ENCODE assay signal across 1 cellular context in the genomic region with DNA sequence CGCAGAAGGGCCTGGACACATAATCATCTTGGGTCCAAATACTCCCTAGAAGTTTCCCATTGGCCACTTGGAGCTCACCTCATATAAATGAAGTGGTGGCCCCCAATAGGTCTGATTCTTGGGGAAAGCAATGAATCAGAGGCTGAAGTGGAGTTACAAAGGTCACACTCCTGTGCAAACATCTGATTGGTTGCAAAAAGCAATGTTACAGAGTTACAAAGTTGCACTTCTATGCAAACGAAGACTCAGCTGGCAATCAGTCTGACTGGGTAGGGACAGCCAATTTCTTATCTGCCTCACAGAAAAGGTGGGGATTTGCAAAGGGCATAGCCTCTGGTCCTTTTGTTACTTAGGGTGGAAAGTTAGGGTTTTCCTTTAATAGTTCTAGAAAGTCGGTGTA.
TF ChIP-seq lines count a peak whose summit lies in the region.

No MANE protein-coding gene starts in this region.

TF ChIP-seq in HepG2, 621 proteins besides CTCF, POLR2A, EP300 and RAD21:
- TF ChIP-seq HNF4A (CRISPR knock-in tag; IDR thresholded peaks at IDR 0.05) = peak; percentile 76
- TF ChIP-seq ZFP36L2 (CRISPR knock-in tag; IDR thresholded peaks at IDR 0.05) = no peak
- TF ChIP-seq, protein P1, sequence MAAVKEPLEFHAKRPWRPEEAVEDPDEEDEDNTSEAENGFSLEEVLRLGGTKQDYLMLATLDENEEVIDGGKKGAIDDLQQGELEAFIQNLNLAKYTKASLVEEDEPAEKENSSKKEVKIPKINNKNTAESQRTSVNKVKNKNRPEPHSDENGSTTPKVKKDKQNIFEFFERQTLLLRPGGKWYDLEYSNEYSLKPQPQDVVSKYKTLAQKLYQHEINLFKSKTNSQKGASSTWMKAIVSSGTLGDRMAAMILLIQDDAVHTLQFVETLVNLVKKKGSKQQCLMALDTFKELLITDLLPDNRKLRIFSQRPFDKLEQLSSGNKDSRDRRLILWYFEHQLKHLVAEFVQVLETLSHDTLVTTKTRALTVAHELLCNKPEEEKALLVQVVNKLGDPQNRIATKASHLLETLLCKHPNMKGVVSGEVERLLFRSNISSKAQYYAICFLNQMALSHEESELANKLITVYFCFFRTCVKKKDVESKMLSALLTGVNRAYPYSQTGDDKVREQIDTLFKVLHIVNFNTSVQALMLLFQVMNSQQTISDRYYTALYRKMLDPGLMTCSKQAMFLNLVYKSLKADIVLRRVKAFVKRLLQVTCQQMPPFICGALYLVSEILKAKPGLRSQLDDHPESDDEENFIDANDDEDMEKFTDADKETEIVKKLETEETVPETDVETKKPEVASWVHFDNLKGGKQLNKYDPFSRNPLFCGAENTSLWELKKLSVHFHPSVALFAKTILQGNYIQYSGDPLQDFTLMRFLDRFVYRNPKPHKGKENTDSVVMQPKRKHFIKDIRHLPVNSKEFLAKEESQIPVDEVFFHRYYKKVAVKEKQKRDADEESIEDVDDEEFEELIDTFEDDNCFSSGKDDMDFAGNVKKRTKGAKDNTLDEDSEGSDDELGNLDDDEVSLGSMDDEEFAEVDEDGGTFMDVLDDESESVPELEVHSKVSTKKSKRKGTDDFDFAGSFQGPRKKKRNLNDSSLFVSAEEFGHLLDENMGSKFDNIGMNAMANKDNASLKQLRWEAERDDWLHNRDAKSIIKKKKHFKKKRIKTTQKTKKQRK (IDR thresholded peaks at IDR 0.05; ENCODE audit: low read length) = no peak
- TF ChIP-seq ZNF446 (CRISPR knock-in tag; IDR thresholded peaks at IDR 0.05) = no peak
- TF ChIP-seq IKZF4 (CRISPR knock-in tag; IDR thresholded peaks at IDR 0.05; ENCODE audit: borderline replicate concordance, low read depth, not compliant biosample characterization) = no peak
- no peak for TF ChIP-seq REXO4 (CRISPR knock-in tag; IDR thresholded peaks at IDR 0.05; ENCODE audit: borderline replicate concordance)
- TF ChIP-seq, protein P2, sequence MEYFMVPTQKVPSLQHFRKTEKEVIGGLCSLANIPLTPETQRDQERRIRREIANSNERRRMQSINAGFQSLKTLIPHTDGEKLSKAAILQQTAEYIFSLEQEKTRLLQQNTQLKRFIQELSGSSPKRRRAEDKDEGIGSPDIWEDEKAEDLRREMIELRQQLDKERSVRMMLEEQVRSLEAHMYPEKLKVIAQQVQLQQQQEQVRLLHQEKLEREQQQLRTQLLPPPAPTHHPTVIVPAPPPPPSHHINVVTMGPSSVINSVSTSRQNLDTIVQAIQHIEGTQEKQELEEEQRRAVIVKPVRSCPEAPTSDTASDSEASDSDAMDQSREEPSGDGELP (IDR thresholded peaks at IDR 0.05; ENCODE audit: borderline replicate concordance, low read depth) = peak; percentile 55; the same call in 1 of the 2 replicates
- TF ChIP-seq GATAD2A (CRISPR knock-in tag; IDR thresholded peaks at IDR 0.05) = 0 out of 2 replicates have a peak, but pooled peaks have one; percentile 16
- no peak for TF ChIP-seq ZNF180 (CRISPR knock-in tag; IDR thresholded peaks at IDR 0.05; ENCODE audit: borderline replicate concordance, low read depth)
- TF ChIP-seq SOX6 (IDR thresholded peaks at IDR 0.05) = no peak
- TF ChIP-seq SOX6 (CRISPR knock-in tag; IDR thresholded peaks at IDR 0.05) = 0 out of 2 replicates have a peak, but pooled peaks have one; percentile 20
- no peak for TF ChIP-seq ZNF274 (CRISPR knock-in tag; IDR thresholded peaks at IDR 0.05)
- TF ChIP-seq ZNF589 (CRISPR knock-in tag; conservative IDR thresholded peaks at IDR 0.05) = no peak
- peak; percentile 55; the same call in 1 of the 2 replicates for TF ChIP-seq FOSL2 (CRISPR knock-in tag; IDR thresholded peaks at IDR 0.05)
- peak; percentile 52 for TF ChIP-seq HNF4G (IDR thresholded peaks at IDR 0.05; ENCODE audit: borderline replicate concordance, low read depth, low read length)
- TF ChIP-seq HNF4G (CRISPR knock-in tag; IDR thresholded peaks at IDR 0.05; ENCODE audit: borderline replicate concordance, low read depth) = no peak
- TF ChIP-seq, protein P3, sequence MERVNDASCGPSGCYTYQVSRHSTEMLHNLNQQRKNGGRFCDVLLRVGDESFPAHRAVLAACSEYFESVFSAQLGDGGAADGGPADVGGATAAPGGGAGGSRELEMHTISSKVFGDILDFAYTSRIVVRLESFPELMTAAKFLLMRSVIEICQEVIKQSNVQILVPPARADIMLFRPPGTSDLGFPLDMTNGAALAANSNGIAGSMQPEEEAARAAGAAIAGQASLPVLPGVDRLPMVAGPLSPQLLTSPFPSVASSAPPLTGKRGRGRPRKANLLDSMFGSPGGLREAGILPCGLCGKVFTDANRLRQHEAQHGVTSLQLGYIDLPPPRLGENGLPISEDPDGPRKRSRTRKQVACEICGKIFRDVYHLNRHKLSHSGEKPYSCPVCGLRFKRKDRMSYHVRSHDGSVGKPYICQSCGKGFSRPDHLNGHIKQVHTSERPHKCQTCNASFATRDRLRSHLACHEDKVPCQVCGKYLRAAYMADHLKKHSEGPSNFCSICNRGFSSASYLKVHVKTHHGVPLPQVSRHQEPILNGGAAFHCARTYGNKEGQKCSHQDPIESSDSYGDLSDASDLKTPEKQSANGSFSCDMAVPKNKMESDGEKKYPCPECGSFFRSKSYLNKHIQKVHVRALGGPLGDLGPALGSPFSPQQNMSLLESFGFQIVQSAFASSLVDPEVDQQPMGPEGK (CRISPR knock-in tag; IDR thresholded peaks at IDR 0.05) = 0 out of 2 replicates have a peak, but pooled peaks have one; percentile 4
- peak; percentile 42; the same call in 1 of the 2 replicates for TF ChIP-seq TBX2 (CRISPR knock-in tag; IDR thresholded peaks at IDR 0.05; ENCODE audit: borderline replicate concordance)
- TF ChIP-seq ZNF570 (CRISPR knock-in tag; IDR thresholded peaks at IDR 0.05; ENCODE audit: borderline replicate concordance) = no peak
- TF ChIP-seq, protein P4, sequence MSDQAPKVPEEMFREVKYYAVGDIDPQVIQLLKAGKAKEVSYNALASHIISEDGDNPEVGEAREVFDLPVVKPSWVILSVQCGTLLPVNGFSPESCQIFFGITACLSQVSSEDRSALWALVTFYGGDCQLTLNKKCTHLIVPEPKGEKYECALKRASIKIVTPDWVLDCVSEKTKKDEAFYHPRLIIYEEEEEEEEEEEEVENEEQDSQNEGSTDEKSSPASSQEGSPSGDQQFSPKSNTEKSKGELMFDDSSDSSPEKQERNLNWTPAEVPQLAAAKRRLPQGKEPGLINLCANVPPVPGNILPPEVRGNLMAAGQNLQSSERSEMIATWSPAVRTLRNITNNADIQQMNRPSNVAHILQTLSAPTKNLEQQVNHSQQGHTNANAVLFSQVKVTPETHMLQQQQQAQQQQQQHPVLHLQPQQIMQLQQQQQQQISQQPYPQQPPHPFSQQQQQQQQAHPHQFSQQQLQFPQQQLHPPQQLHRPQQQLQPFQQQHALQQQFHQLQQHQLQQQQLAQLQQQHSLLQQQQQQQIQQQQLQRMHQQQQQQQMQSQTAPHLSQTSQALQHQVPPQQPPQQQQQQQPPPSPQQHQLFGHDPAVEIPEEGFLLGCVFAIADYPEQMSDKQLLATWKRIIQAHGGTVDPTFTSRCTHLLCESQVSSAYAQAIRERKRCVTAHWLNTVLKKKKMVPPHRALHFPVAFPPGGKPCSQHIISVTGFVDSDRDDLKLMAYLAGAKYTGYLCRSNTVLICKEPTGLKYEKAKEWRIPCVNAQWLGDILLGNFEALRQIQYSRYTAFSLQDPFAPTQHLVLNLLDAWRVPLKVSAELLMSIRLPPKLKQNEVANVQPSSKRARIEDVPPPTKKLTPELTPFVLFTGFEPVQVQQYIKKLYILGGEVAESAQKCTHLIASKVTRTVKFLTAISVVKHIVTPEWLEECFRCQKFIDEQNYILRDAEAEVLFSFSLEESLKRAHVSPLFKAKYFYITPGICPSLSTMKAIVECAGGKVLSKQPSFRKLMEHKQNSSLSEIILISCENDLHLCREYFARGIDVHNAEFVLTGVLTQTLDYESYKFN (CRISPR knock-in tag; conservative IDR thresholded peaks at IDR 0.05) = peak; percentile 39
- TF ChIP-seq, protein P5, sequence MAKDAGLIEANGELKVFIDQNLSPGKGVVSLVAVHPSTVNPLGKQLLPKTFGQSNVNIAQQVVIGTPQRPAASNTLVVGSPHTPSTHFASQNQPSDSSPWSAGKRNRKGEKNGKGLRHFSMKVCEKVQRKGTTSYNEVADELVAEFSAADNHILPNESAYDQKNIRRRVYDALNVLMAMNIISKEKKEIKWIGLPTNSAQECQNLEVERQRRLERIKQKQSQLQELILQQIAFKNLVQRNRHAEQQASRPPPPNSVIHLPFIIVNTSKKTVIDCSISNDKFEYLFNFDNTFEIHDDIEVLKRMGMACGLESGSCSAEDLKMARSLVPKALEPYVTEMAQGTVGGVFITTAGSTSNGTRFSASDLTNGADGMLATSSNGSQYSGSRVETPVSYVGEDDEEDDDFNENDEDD (CRISPR knock-in tag; IDR thresholded peaks at IDR 0.05; ENCODE audit: borderline replicate concordance) = no peak
- TF ChIP-seq ZNF317 (CRISPR knock-in tag; IDR thresholded peaks at IDR 0.05) = peak; percentile 92
- TF ChIP-seq NFYC (CRISPR knock-in tag; IDR thresholded peaks at IDR 0.05) = peak; percentile 25; the same call in 1 of the 2 replicates
- TF ChIP-seq FOXA1 (IDR thresholded peaks at IDR 0.05) = no peak
- TF ChIP-seq FOXA1 (CRISPR knock-in tag; IDR thresholded peaks at IDR 0.05) = peak; percentile 55
- peak; percentile 16; the same call in 1 of the 2 replicates for TF ChIP-seq NCOA2 (CRISPR knock-in tag; IDR thresholded peaks at IDR 0.05)
- TF ChIP-seq, protein P6, sequence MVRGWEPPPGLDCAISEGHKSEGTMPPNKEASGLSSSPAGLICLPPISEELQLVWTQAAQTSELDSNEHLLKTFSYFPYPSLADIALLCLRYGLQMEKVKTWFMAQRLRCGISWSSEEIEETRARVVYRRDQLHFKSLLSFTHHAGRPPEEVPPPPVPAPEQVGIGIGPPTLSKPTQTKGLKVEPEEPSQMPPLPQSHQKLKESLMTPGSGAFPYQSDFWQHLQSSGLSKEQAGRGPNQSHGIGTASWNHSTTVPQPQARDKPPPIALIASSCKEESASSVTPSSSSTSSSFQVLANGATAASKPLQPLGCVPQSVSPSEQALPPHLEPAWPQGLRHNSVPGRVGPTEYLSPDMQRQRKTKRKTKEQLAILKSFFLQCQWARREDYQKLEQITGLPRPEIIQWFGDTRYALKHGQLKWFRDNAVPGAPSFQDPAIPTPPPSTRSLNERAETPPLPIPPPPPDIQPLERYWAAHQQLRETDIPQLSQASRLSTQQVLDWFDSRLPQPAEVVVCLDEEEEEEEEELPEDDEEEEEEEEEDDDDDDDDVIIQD (CRISPR knock-in tag; IDR thresholded peaks at IDR 0.05; ENCODE audit: low read depth) = peak; percentile 20; the same call in 1 of the 2 replicates
- peak; percentile 45; the same call in 1 of the 2 replicates for TF ChIP-seq FOXA3 (CRISPR knock-in tag; IDR thresholded peaks at IDR 0.05)
- no peak for TF ChIP-seq ZNF10 (CRISPR knock-in tag; IDR thresholded peaks at IDR 0.05; ENCODE audit: borderline replicate concordance, low read depth)
- TF ChIP-seq ZNF7 (CRISPR knock-in tag; IDR thresholded peaks at IDR 0.05) = no peak
- TF ChIP-seq ZNF350 (CRISPR knock-in tag; IDR thresholded peaks at IDR 0.05; ENCODE audit: borderline replicate concordance, low read depth) = no peak
- peak; percentile 32; the same call in 1 of the 2 replicates for TF ChIP-seq ZMYM4 (CRISPR knock-in tag; IDR thresholded peaks at IDR 0.05)
